10 cellular contexts compared by ENCODE assay signal in genomic region chr12:10154145-10154496, GRCh38. TPM values are rescaled to one million over a fixed set of nuclear protein-coding genes. Genes with fewer than 3 reads are reported as not detected.
A peak's percentile ranks its signal among the peaks of the same experiment; 100 is the strongest.
DNase-seq lines count a peak whose midpoint lies in the region; ATAC-seq and TF ChIP-seq lines count a peak whose summit lies in the region.
"Had no signal": no experiment of that assay in that cellular context is flagged by ENCODE, and none has a peak within 500 bp of the region (broad histone marks: within the 10 kb centered on the region; RNA-seq: fewer than 3 reads in every experiment).

No MANE protein-coding gene starts in this region.

- H3K4me1 ChIP-seq in HCT116 (ENCODE audit: control insufficient read depth in 1 of 2, insufficient read depth in 2 of 2, low read length in 2 of 2) (peaks cover 0 to 5% of the 10 kb centered on the region in 2 experiments; a peak in 1 of 4 replicates), adipocyte (ENCODE audit: control insufficient read depth, insufficient read depth, low read length) (peaks cover 16% of the 10 kb centered on the region), spleen (peaks cover 4 to 29% (median 16%) of the 10 kb centered on the region in 6 donors)

- no peak overlapping the region for H3K9ac ChIP-seq in HCT116 (ENCODE audit: low read length)
- H3K9ac ChIP-seq in adipocyte (ENCODE audit: low read length), result peak overlapping the region; percentile 84

- no peaks in the 10 kb centered on the region for H4K20me1 ChIP-seq in HCT116 (ENCODE audit: insufficient read depth)

- H2AFZ ChIP-seq in HCT116 (ENCODE audit: low read depth, low read length, poor library complexity, severe bottlenecking), result no peak overlapping the region

- no peak for TF ChIP-seq CTCF in HCT116 (IDR thresholded peaks at IDR 0.05 in 2 of 3, conservative IDR thresholded peaks at IDR 0.05 in 1 of 3; ENCODE audit: borderline replicate concordance in 1 of 3, insufficient read depth in 1 of 3, low read depth in 2 of 3, low read length in 2 of 3)
- TF ChIP-seq CTCF in spleen (IDR thresholded peaks at IDR 0.05 in 8 of 11, conservative IDR thresholded peaks at IDR 0.05 in 3 of 11), result no peak

- no peak for TF ChIP-seq RAD21 in HCT116 (IDR thresholded peaks at IDR 0.05; ENCODE audit: low read depth)

- CTCF ChIA-PET in HCT116 (lab: Charles Lee), result interaction anchor here (1.0 kb wide), 2 partner anchors 11 to 14 kb away, joined by 3 read pairs; no protein-coding TSS in a partner anchor

- H3K9me2 ChIP-seq in HCT116 (ENCODE audit: insufficient read depth), result no peaks in the 10 kb centered on the region

- 0 out of 2 replicates have a peak overlapping the region, but pooled peaks have one; percentile 73 for H3K4me2 ChIP-seq in HCT116 (ENCODE audit: low read length)

- TF ChIP-seq POLR2A in HCT116 (IDR thresholded peaks at IDR 0.05; ENCODE audit: borderline replicate concordance, extremely low read depth, insufficient read depth, insufficient read length) (no peak), spleen (IDR thresholded peaks at IDR 0.05) (no peak)

- DNase-seq in HCT116 (ENCODE audit: low read depth, low spot score) (no peak), adipocyte (ENCODE audit: low read depth) (no peak), spleen (no peak), NCI-H1694 treated with DMSO at 0.1 percent for 48 hours (lab: John Stamatoyannopoulos, UW) (no peak), NCI-H226 (no peak), SKM-1 treated with dmso at 0.1 percent for 144 hours (lab: John Stamatoyannopoulos, UW; ENCODE audit: unreplicated experiment) (no peak)

- H3K27ac ChIP-seq in HCT116 (ENCODE audit: low read depth, low read length) (no peak overlapping the region), spleen (peak overlapping the region in 3 of 8 donors; percentile 78 to 86 (median 78))

- H3K36me3 ChIP-seq in HCT116 (ENCODE audit: control insufficient read depth in 1 of 2, insufficient read depth in 2 of 2, low read length in 2 of 2) (no peaks in the 10 kb centered on the region), adipocyte (ENCODE audit: control insufficient read depth, insufficient read depth, low read length, severe bottlenecking) (no peaks in the 10 kb centered on the region), spleen (no peaks in the 10 kb centered on the region)

- no peak for ATAC-seq in HCT116
- no peak for ATAC-seq in HG03460 (IDR thresholded peaks at IDR 0.05; ENCODE audit: unreplicated experiment)

- POLR2A ChIA-PET in HCT116 (lab: Charles Lee), result no interaction called here

- H3K4me3 ChIP-seq in HCT116 (replicated peaks in 1 of 2; ENCODE audit: low read depth in 1 of 2, low read length in 2 of 2) (no peak overlapping the region), adipocyte (ENCODE audit: low read length) (peak overlapping the region; percentile 79), iPS-18c (ENCODE audit: insufficient read depth, low read depth, low read length) (peak overlapping the region; percentile 55), spleen (peak overlapping the region; percentile 48 to 70 (median 64))

- no peaks in the 10 kb centered on the region for H3K27me3 ChIP-seq in HCT116 (ENCODE audit: insufficient read depth, low read length)
- no peaks in the 10 kb centered on the region for H3K27me3 ChIP-seq in adipocyte (replicated peaks; ENCODE audit: control insufficient read depth, insufficient read depth, low read length)
- H3K27me3 ChIP-seq in spleen (replicated peaks in 1 of 7), result peaks cover 0 to 19% (median 0%) of the 10 kb centered on the region in 7 donors

- RAD21 ChIA-PET in HCT116 (lab: Charles Lee; ENCODE audit: low non-redundant PET in 1 of 2, low total read pairs in 2 of 2, uncharacterized antibody in 2 of 2, unreplicated experiment in 2 of 2), result no interaction called here

- intact Hi-C loops in HCT116 (cut with micrococcal nuclease), result loop anchor here (5.0 kb wide), 1 partner anchor 1333 kb away; no protein-coding TSS in a partner anchor
- intact Hi-C loops in spleen (cut with DNase I; ENCODE audit: low total_unique reads), result no loop called here

- H3K9me3 ChIP-seq in HCT116 (ENCODE audit: control insufficient read depth in 1 of 2, insufficient read depth in 1 of 2, low read depth in 1 of 2, low read length in 2 of 2), result no peaks in the 10 kb centered on the region
- H3K9me3 ChIP-seq in adipocyte (ENCODE audit: control insufficient read depth, low read length), result no peaks in the 10 kb centered on the region
- peaks cover 5% of the 10 kb centered on the region for H3K9me3 ChIP-seq in iPS-18c (ENCODE audit: control insufficient read depth, insufficient read depth, low read length)
- H3K9me3 ChIP-seq in spleen, result no peaks in the 10 kb centered on the region

- H3K79me2 ChIP-seq in HCT116 (ENCODE audit: insufficient read depth, low read length), result no peaks in the 10 kb centered on the region

- BruUV-seq in HCT116 (replicated peaks; lab: Mats Ljungman, UMichigan), result no TSS peak

- 40 to 54% (median 50%) methylated on average over 6 of the region's 6 CpGs for WGBS in spleen, 5 donors

TF ChIP-seq in HCT116, 20 proteins besides CTCF, POLR2A, EP300 and RAD21:
- TF ChIP-seq, protein P1, sequence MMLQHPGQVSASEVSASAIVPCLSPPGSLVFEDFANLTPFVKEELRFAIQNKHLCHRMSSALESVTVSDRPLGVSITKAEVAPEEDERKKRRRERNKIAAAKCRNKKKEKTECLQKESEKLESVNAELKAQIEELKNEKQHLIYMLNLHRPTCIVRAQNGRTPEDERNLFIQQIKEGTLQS (IDR thresholded peaks at IDR 0.05), result no peak
- TF ChIP-seq SRF (IDR thresholded peaks at IDR 0.05; ENCODE audit: low read depth), result no peak
- no peak for TF ChIP-seq ZNF274 (IDR thresholded peaks at IDR 0.05; ENCODE audit: low read depth, low read length)
- TF ChIP-seq EZH2phosphoT487 (IDR thresholded peaks at IDR 0.05; ENCODE audit: borderline replicate concordance), result no peak
- no peak for TF ChIP-seq TCF7L2 (IDR thresholded peaks at IDR 0.05; ENCODE audit: borderline replicate concordance, extremely low read depth, insufficient read depth, insufficient read length)
- TF ChIP-seq SIN3A (IDR thresholded peaks at IDR 0.05; ENCODE audit: low read depth), result no peak
- no peak for TF ChIP-seq YY1 (IDR thresholded peaks at IDR 0.05; ENCODE audit: extremely low read depth, insufficient replicate concordance, low read depth, low read length)

RNA-seq across cellular contexts. Expression of gene OLR1, which starts 17.8 kb away (rescaled TPM):
- total RNA-seq in HCT116 (2021; ENCODE audit: unreplicated experiment) (0.12 TPM), spleen (10 to 100 TPM in 1 of 7 donors, 1 to 10 TPM in 3, not detected in 3; 1.2 to 10.5 (median 1.3) TPM)
- not detected in 2 replicates for polyA plus RNA-seq in HCT116 (2012)
- polyA plus RNA-seq in spleen, result under 1 TPM; 0.09 to 0.22 (median 0.13) TPM
- total RNA-seq: activated naive CD4-positive, alpha-beta T cell treated with anti-CD3 and anti-CD28 coated beads, Interleukin-2, amount 50 U/mL, for 72 hours; pulmonary artery endothelial cell had no signal

RNA-seq across cellular contexts. Expression of gene CLEC7A, which starts 24.1 kb away (rescaled TPM):
- total RNA-seq in HCT116 (2021; ENCODE audit: unreplicated experiment) (not detected), spleen (100 to 1,000 TPM in 1 of 7 donors, 10 to 100 TPM in 6; 37.4 to 111 (median 51.8) TPM)
- not detected in 2 replicates for polyA plus RNA-seq in HCT116 (2012)
- 10 to 100 TPM in 2 of 3 donors, 1 to 10 TPM in 1; 7.7 to 20.4 (median 11.7) TPM for polyA plus RNA-seq in spleen

RNA-seq across cellular contexts. Expression of gene TMEM52B, which starts 24.7 kb away (rescaled TPM):
- total RNA-seq in HCT116 (2021; ENCODE audit: unreplicated experiment) (not detected), spleen (under 1 TPM in 2 of 7 donors, not detected in 5; 0.19 to 0.40 TPM)
- not detected in 2 replicates for polyA plus RNA-seq in HCT116 (2012)
- polyA plus RNA-seq in spleen, result under 1 TPM in 1 of 3 donors, not detected in 2; 0.06 TPM
- total RNA-seq: activated naive CD4-positive, alpha-beta T cell treated with anti-CD3 and anti-CD28 coated beads, Interleukin-2, amount 50 U/mL, for 72 hours; pulmonary artery endothelial cell had no signal

RNA-seq across cellular contexts. Expression of gene CLEC1A, which starts 55.3 kb away (rescaled TPM):
- total RNA-seq in HCT116 (2021; ENCODE audit: unreplicated experiment) (not detected), spleen (10 to 100 TPM in 1 of 7 donors, 1 to 10 TPM in 6; 6.0 to 12.4 (median 7.7) TPM)
- not detected in 2 replicates for polyA plus RNA-seq in HCT116 (2012)
- polyA plus RNA-seq in spleen, result 1 to 10 TPM; 1.5 to 4.2 (median 2.4) TPM
- total RNA-seq: activated naive CD4-positive, alpha-beta T cell treated with anti-CD3 and anti-CD28 coated beads, Interleukin-2, amount 50 U/mL, for 72 hours had no signal

RNA-seq across cellular contexts. Expression of gene GABARAPL1, which starts 58.6 kb away (rescaled TPM):
- total RNA-seq in HCT116 (2021; ENCODE audit: unreplicated experiment) (35.5 TPM), spleen (10 to 100 TPM; 29.8 to 79.7 (median 53.4) TPM)
- polyA plus RNA-seq in HCT116 (2012), result 34.9 and 47.2 TPM in 2 replicates
- polyA plus RNA-seq in spleen, result 10 to 100 TPM in 2 of 3 donors, 1 to 10 TPM in 1; 10.0 to 22.5 (median 13.5) TPM

Comparison
In these comparisons a context has a peak if more than half of its experiments do, and no peak if none do; other contexts are left out.
1. H3K4me3 ChIP-seq: peak in adipocyte (single experiment), iPS-18c (single experiment) and spleen (8 of 8); none in HCT116 (0 of 2).
2. RNA of gene CLEC7A, which starts 24.1 kb away (total RNA-seq): 37.4 to 111 TPM in spleen; not detected in HCT116 (single experiment); every median in the first group is over 10 times any median in the second.